Comparison of ENCODE assay signal across 14 cellular contexts in the genomic region with DNA sequence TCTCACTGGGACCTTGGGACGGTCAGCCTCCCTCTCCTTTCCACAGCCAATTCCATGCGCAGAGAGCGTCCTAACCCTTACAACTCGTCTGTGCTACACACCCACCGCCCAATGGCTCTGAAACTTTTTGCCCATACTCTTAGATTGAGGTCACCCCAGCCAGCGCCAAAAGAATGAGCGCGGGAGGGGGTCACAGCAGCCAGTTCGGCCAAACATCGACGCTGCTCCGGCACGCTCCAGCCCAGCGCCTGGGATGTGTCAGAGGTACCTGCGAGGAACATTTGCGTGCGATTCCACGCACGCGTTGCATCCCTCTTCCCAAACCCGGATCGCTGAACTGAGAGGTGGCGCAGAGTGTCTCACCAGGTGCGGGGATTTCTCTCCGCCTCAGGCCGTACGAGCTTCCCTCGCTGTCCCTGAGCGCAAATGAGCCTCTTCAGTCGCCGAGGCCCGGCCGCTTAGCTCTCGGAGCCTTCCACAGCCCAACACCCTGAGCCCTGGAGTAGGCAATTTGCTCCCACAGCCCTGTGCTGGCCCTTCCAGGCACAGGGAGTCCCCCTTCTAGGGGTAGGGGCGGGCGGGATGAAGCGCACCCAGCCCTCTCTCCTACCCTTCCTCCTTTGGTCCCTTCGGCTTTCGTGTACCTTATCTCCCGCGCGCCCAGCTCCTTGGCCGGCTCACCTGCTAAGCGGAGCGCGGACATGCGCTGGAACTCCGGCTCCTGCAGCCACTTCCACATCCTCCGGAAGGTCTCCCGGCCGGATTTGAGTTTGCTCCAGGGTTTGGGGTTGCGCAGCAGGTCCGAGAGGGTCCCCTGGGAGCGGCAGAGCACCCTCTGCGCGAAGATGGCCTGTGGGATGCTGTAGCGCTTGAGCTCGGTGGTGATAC. TPM values are rescaled to one million over a fixed set of nuclear protein-coding genes. Genes with fewer than 3 reads are reported as not detected.
DNase-seq lines count a peak whose midpoint lies in the region; ATAC-seq, FAIRE-seq and TF ChIP-seq lines count a peak whose summit lies in the region.
"Had no signal": no experiment of that assay in that cellular context is flagged by ENCODE, and none has a peak within 500 bp of the region (broad histone marks: within the 10 kb centered on the region; RNA-seq: fewer than 3 reads in every experiment).

No MANE protein-coding gene starts in this region.

- no peak overlapping the region; a peak in 1 of 22 replicates for H3K4me2 ChIP-seq in BLaER1 treated with 17β-estradiol and CSF1 and Interleukin-3, amounts not matched to agents 10 nM and 100 nM

- no peak overlapping the region for H3K4me3 Mint-ChIP-seq in Caco-2 (ENCODE audit: unreplicated experiment)

- H3K36me3 ChIP-seq in BLaER1 treated with 17β-estradiol and CSF1 and Interleukin-3, amounts not matched to agents 10 nM and 100 nM, result no peaks in the 10 kb centered on the region
- H3K36me3 ChIP-seq in lower lobe of right lung (no peaks in the 10 kb centered on the region), Caco-2 (ENCODE audit: control insufficient read depth, insufficient read depth, low read length) (no peaks in the 10 kb centered on the region)
- H3K36me3 ChIP-seq: vagina had no signal

- CTCF ChIA-PET in Caco-2 (lab: Charles Lee), result no interaction called here

- DNase-seq in DMS53 (lab: John Stamatoyannopoulos, UW) (peak; percentile 78), lower lobe of right lung (peak; percentile 37), Caco-2 (no peak), GM12892 (ENCODE audit: insufficient read length) (no peak)
- DNase-seq in activated T-cell treated with anti-CD3 and anti-CD28 coated beads, Interleukin-2, amount 50 U/mL, for 48 hours, result peak; percentile 34 to 45
- DNase-seq: activated naive CD4-positive, alpha-beta T cell treated with anti-CD3 and anti-CD28 coated beads, Interleukin-2, amount 50 U/mL, for 16 hours; NCI-H1436 treated with DMSO at 0.1 percent for 48 hours; OCI-M1 had no signal

- no peak for TF ChIP-seq POLR2A in GM12892 (IDR thresholded peaks at IDR 0.05; ENCODE audit: low read depth, low read length)

- no peak overlapping the region for H3K9ac ChIP-seq in BLaER1 treated with 17β-estradiol and CSF1 and Interleukin-3, amounts not matched to agents 10 nM and 100 nM

- H3K27ac ChIP-seq in BLaER1 treated with 17β-estradiol and CSF1 and Interleukin-3, amounts not matched to agents 10 nM and 100 nM, result no peak overlapping the region
- H3K27ac ChIP-seq in lower lobe of right lung, result no peak overlapping the region
- H3K27ac ChIP-seq: vagina had no signal

- peaks cover 41 to 68% (median 59%) of the 10 kb centered on the region in 11 experiments for H3K9me3 ChIP-seq in BLaER1 treated with 17β-estradiol and CSF1 and Interleukin-3, amounts not matched to agents 10 nM and 100 nM (replicated peaks in 1 of 11)
- H3K9me3 ChIP-seq in lower lobe of right lung (no peaks in the 10 kb centered on the region), Caco-2 (no peaks in the 10 kb centered on the region)
- H3K9me3 ChIP-seq: vagina had no signal

- peaks cover 11 to 21% (median 18%) of the 10 kb centered on the region in 10 experiments for H3K4me1 ChIP-seq in BLaER1 treated with 17β-estradiol and CSF1 and Interleukin-3, amounts not matched to agents 10 nM and 100 nM
- H3K4me1 ChIP-seq in lower lobe of right lung, result peaks cover 34% of the 10 kb centered on the region
- no peaks in the 10 kb centered on the region for H3K4me1 ChIP-seq in Caco-2

- no peaks in the 10 kb centered on the region for H3K4me1 Mint-ChIP-seq in Caco-2 (ENCODE audit: low read depth, unreplicated experiment)

- peaks cover 5% of the 10 kb centered on the region for H3K27me3 Mint-ChIP-seq in Caco-2 (ENCODE audit: insufficient read depth, unreplicated experiment)

- no peak overlapping the region for H3K27ac Mint-ChIP-seq in Caco-2 (ENCODE audit: unreplicated experiment)
- H3K27ac Mint-ChIP-seq: dendritic cell treated with granulocyte-macrophage colony-stimulating factor and Interleukin-4, amounts not matched to agents 40 ng/mL and 50 ng/mL, for 4 days had no signal

- no peak for FAIRE-seq in GM12892 (lab: Jason Lieb, UNC)
- FAIRE-seq: frontal cortex had no signal

- ATAC-seq in lower lobe of right lung (no peak), GM18909 (IDR thresholded peaks at IDR 0.05; ENCODE audit: poor library complexity, unreplicated experiment) (no peak), GM18511 (IDR thresholded peaks at IDR 0.05; ENCODE audit: unreplicated experiment) (no peak)

- H3K9me3 Mint-ChIP-seq in Caco-2 (ENCODE audit: unreplicated experiment), result no peaks in the 10 kb centered on the region
- H3K9me3 Mint-ChIP-seq: dendritic cell treated with granulocyte-macrophage colony-stimulating factor and Interleukin-4, amounts not matched to agents 40 ng/mL and 50 ng/mL, for 4 days had no signal

- H3K27me3 ChIP-seq in BLaER1 treated with 17β-estradiol and CSF1 and Interleukin-3, amounts not matched to agents 10 nM and 100 nM, result peaks cover 99 to 100% (median 100%) of the 10 kb centered on the region in 11 experiments
- H3K27me3 ChIP-seq in lower lobe of right lung (ENCODE audit: low read depth) (peaks cover 92% of the 10 kb centered on the region), Caco-2 (replicated peaks; ENCODE audit: control insufficient read depth, insufficient read depth, low read length) (no peaks in the 10 kb centered on the region)

- BruUV-seq in Caco-2 (replicated peaks; lab: Mats Ljungman, UMichigan), result no TSS peak

- no peaks in the 10 kb centered on the region for H3K36me3 Mint-ChIP-seq in Caco-2 (ENCODE audit: insufficient read depth, unreplicated experiment)

- TF ChIP-seq CTCF in lower lobe of right lung (IDR thresholded peaks at IDR 0.05) (no peak), Caco-2 (IDR thresholded peaks at IDR 0.05; ENCODE audit: insufficient read depth in 1 of 2, low read depth in 1 of 2, low read length in 1 of 2, severe bottlenecking in 1 of 2, unreplicated experiment in 1 of 2) (no peak)

- peak overlapping the region in 7 of 10 experiments; percentile 8 to 73 (median 68); a peak in 5 of 20 replicates for H3K4me3 ChIP-seq in BLaER1 treated with 17β-estradiol and CSF1 and Interleukin-3, amounts not matched to agents 10 nM and 100 nM
- H3K4me3 ChIP-seq in lower lobe of right lung (no peak overlapping the region), Caco-2 (ENCODE audit: low read depth, low read length) (no peak overlapping the region)

- POLR2A ChIA-PET in Caco-2 (lab: Charles Lee), result no interaction called here

- intact Hi-C loops in lower lobe of right lung (cut with DNase I) (no loop called here), Caco-2 (cut with micrococcal nuclease; ENCODE audit: unreplicated experiment) (loop anchor here (10.0 kb wide), 1 partner anchor 96 kb away; no protein-coding TSS in a partner anchor)

- peaks cover 0 to 31% (median 8%) of the 10 kb centered on the region in 11 experiments; a peak in 6 of 22 replicates for H4K20me1 ChIP-seq in BLaER1 treated with 17β-estradiol and CSF1 and Interleukin-3, amounts not matched to agents 10 nM and 100 nM

RNA-seq across cellular contexts. Expression of a gene that starts 1.8 kb away (rescaled TPM):
- total RNA-seq in lower lobe of right lung (not detected), Caco-2 (2022) (0.53 and 0.68 TPM in 2 replicates)
- not detected for polyA plus RNA-seq in GM12892 (2012; ENCODE audit: missing spikeins)
- total RNA-seq: frontal cortex, vagina had no signal

Comparison
In these comparisons a context has a peak if more than half of its experiments do, and no peak if none do; other contexts are left out.
1. H3K4me3 ChIP-seq: peak in BLaER1 treated with 17β-estradiol and CSF1 and Interleukin-3, amounts not matched to agents 10 nM and 100 nM (7 of 10); none in lower lobe of right lung (single experiment) and Caco-2 (single experiment).
2. DNase-seq: peak in DMS53 (single experiment), activated T-cell treated with anti-CD3 and anti-CD28 coated beads, Interleukin-2, amount 50 U/mL, for 48 hours (2 of 2) and lower lobe of right lung (single experiment); none in Caco-2 (0 of 2) and GM12892 (single experiment).